In genomic region chr19:49214701-49215100, GRCh38 we compare ENCODE assay signal across 19 cellular contexts. TPM values are rescaled to one million over a fixed set of nuclear protein-coding genes. Genes with fewer than 3 reads are reported as not detected.
"Had no signal": no experiment of that assay in that cellular context is flagged by ENCODE, and none has a peak within 500 bp of the region (broad histone marks: within the 10 kb centered on the region; RNA-seq: fewer than 3 reads in every experiment).

No MANE protein-coding gene starts in this region.

- H3K9me3 ChIP-seq: esophagus muscularis mucosa, mucosa of descending colon, neutrophil, right lobe of liver, upper lobe of left lung had no signal

- H3K27ac ChIP-seq: cardiac muscle cell, esophagus muscularis mucosa, neutrophil, right lobe of liver, upper lobe of left lung, VCaP had no signal

- H3K27me3 ChIP-seq: cardiac muscle cell, esophagus muscularis mucosa, right lobe of liver, upper lobe of left lung had no signal

- ATAC-seq: activated T-helper 17 cell treated with anti-CD3 and anti-CD28 coated beads, Interleukin-2, amount 50 U/mL, for 72 hours; mucosa of descending colon; naive thymus-derived CD8-positive, alpha-beta T cell; right lobe of liver had no signal

- DNase-seq: activated CD4-positive, alpha-beta T cell treated with anti-CD3 and anti-CD28 coated beads for 48 hours; activated CD8-positive, alpha-beta memory T cell treated with anti-CD3 and anti-CD28 coated beads for 24 hours; activated naive CD4-positive, alpha-beta T cell treated with anti-CD3 and anti-CD28 coated beads, Interleukin-2, amount 10 ng/mL, durations not matched to agents 7 days and 5 days; activated T-cell treated with anti-CD3 and anti-CD28 coated beads for 4 hours; glutamatergic neuron; mucosa of descending colon; naive thymus-derived CD8-positive, alpha-beta T cell; stimulated activated CD4-positive, alpha-beta T cell treated with anti-CD3 and anti-CD28 coated beads, Interleukin-1b, Interleukin-23, amount 100 ng/mL, for 48 hours; stimulated activated naive CD4-positive, alpha-beta T cell; substantia nigra; T1000; upper lobe of left lung had no signal

- H3K4me3 ChIP-seq: cardiac muscle cell, esophagus muscularis mucosa, lung, mucosa of descending colon, right lobe of liver, upper lobe of left lung had no signal

- H3K36me3 ChIP-seq: neutrophil, right lobe of liver had no signal

RNA-seq across cellular contexts. Expression of gene TRPM4, which starts 57.1 kb away (rescaled TPM):
- total RNA-seq: naive thymus-derived CD8-positive, alpha-beta T cell had no signal

RNA-seq across cellular contexts. Expression of gene HRC, which starts 59.5 kb away (rescaled TPM):
- total RNA-seq: activated T-helper 17 cell treated with anti-CD3 and anti-CD28 coated beads, Interleukin-2, amount 50 U/mL, for 72 hours; naive thymus-derived CD8-positive, alpha-beta T cell had no signal
